23 cellular contexts compared by ENCODE assay signal in genomic region chr2:200845194-200845593, GRCh38.
"Had no signal": no experiment of that assay in that cellular context is flagged by ENCODE, and none has a peak within 500 bp of the region (broad histone marks: within the 10 kb centered on the region; RNA-seq: fewer than 3 reads in every experiment).

No MANE protein-coding gene starts in this region.

- H3K27ac ChIP-seq: neural progenitor cell, ovary, psoas muscle, spleen, stomach, thyroid gland had no signal

- H3K9me3 ChIP-seq: mucosa of descending colon, ovary, psoas muscle, spleen, stomach, thyroid gland had no signal

- H3K36me3 ChIP-seq: neural progenitor cell, ovary had no signal

- H3K9me3 Mint-ChIP-seq: effector memory CD8-positive, alpha-beta T cell; mesothelial cell of epicardium; naive B cell; natural killer cell treated with Interleukin-12 subunit alpha and Interleukin-12 subunit beta and Interleukin-15 and Interleukin-18, amount 100 ng/mL, for 72 hours; neural progenitor cell; stimulated activated naive B cell treated with anti-CD40 and anti-IgM and Interleukin-4, amounts not matched to agents 10 μg/mL and 1 μg/mL and 100 μg/mL, for 72 hours had no signal

- H3K27me3 Mint-ChIP-seq: effector memory CD8-positive, alpha-beta T cell; naive B cell; natural killer cell treated with Interleukin-12 subunit alpha and Interleukin-12 subunit beta and Interleukin-15 and Interleukin-18, amount 100 ng/mL, for 72 hours; stimulated activated naive B cell treated with anti-CD40 and anti-IgM and Interleukin-4, amounts not matched to agents 10 μg/mL and 1 μg/mL and 100 μg/mL, for 72 hours had no signal

- H3K4me3 ChIP-seq: mucosa of descending colon, neural progenitor cell, ovary, psoas muscle, skin epidermis, spleen, stomach, thyroid gland had no signal

- DNase-seq: cortex of kidney; effector memory CD8-positive, alpha-beta T cell; erythroblast; hypothalamus; immature natural killer cell; mesenchymal stem cell; mucosa of descending colon; naive B cell; nucleus accumbens; ovary; posterior cingulate gyrus; psoas muscle; right cardiac atrium; spleen; stimulated activated CD4-positive, alpha-beta T cell treated with anti-CD3 and anti-CD28 coated beads, Interleukin-4, amount 100 ng/mL, for 4 hours; stimulated activated naive B cell treated with anti-CD40 and anti-IgM and Interleukin-4, amounts not matched to agents 10 μg/mL and 1 μg/mL and 100 μg/mL, for 72 hours; stomach; thyroid gland; trophoblast cell had no signal

- H3K9ac ChIP-seq: neural progenitor cell had no signal

- H3K4me1 Mint-ChIP-seq: immature natural killer cell, mesothelial cell of epicardium, naive B cell, neural progenitor cell had no signal

- ATAC-seq: effector memory CD8-positive, alpha-beta T cell; mucosa of descending colon; stimulated activated naive B cell treated with anti-CD40 and anti-IgM and Interleukin-4, amounts not matched to agents 10 μg/mL and 1 μg/mL and 100 μg/mL, for 72 hours had no signal

- H3K4me2 ChIP-seq: neural progenitor cell had no signal

- H3K27me3 ChIP-seq: neural progenitor cell, ovary, spleen, stomach, thyroid gland had no signal

- H3K4me3 Mint-ChIP-seq: effector memory CD8-positive, alpha-beta T cell; immature natural killer cell; mesothelial cell of epicardium; naive B cell; natural killer cell treated with Interleukin-12 subunit alpha and Interleukin-12 subunit beta and Interleukin-15 and Interleukin-18, amount 100 ng/mL, for 72 hours; neural progenitor cell; stimulated activated naive B cell treated with anti-CD40 and anti-IgM and Interleukin-4, amounts not matched to agents 10 μg/mL and 1 μg/mL and 100 μg/mL, for 72 hours had no signal

- H2AFZ ChIP-seq: neural progenitor cell had no signal

- H3K27ac Mint-ChIP-seq: effector memory CD8-positive, alpha-beta T cell; mesothelial cell of epicardium; natural killer cell treated with Interleukin-12 subunit alpha and Interleukin-12 subunit beta and Interleukin-15 and Interleukin-18, amount 100 ng/mL, for 72 hours; neural progenitor cell; stimulated activated naive B cell treated with anti-CD40 and anti-IgM and Interleukin-4, amounts not matched to agents 10 μg/mL and 1 μg/mL and 100 μg/mL, for 72 hours had no signal

- H3K4me1 ChIP-seq: neural progenitor cell, psoas muscle, spleen, stomach, thyroid gland had no signal
